Comparison of ENCODE assay signal across 18 cellular contexts in the genomic region with DNA sequence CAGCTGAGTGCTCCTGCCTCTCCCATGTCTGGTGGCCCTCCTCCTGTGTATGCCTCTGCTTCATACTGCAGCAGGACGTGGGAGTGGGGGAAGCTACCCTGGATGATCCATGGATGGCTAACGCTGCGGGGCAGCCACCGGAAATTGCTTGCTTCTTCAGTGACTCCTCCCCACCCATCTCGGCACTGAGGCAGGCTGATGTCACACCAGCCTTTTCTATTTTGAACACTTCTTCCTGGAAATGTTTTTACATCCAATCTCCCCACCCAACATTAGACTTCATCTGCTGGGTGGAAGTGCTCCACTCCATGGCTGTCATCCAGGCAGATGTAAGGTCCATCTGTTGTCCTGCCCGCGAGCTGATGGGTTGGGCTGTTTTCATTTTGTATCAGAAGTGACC. TPM values are rescaled to one million over a fixed set of nuclear protein-coding genes. Genes with fewer than 3 reads are reported as not detected.
DNase-seq lines count a peak whose midpoint lies in the region; ATAC-seq and FAIRE-seq lines count a peak whose summit lies in the region.
"Had no signal": no experiment of that assay in that cellular context is flagged by ENCODE, and none has a peak within 500 bp of the region (broad histone marks: within the 10 kb centered on the region; RNA-seq: fewer than 3 reads in every experiment).

No MANE protein-coding gene starts in this region.

- DNase-seq in GM04504 (ENCODE audit: low read depth): peak; percentile 53
- DNase-seq in dermis blood vessel endothelial cell: peak; percentile 23
- peak; percentile 67 to 81 (median 72) for DNase-seq in right cardiac atrium
- no peak for DNase-seq in cerebellum (ENCODE audit: low spot score)
- DNase-seq in NCI-H146 treated with DMSO at 0.1 percent for 48 hours (lab: John Stamatoyannopoulos, UW; ENCODE audit: unreplicated experiment): no peak
- no peak for DNase-seq in stimulated activated CD4-positive, alpha-beta T cell treated with anti-CD3 and anti-CD28 coated beads, Interleukin-4, amount 100 ng/mL, for 24 hours
- DNase-seq in small intestine: no peak
- DNase-seq: activated CD4-positive, alpha-beta memory T cell treated with anti-CD3 and anti-CD28 coated beads, Interleukin-2, amount 10 ng/mL, durations not matched to agents 7 days and 5 days; CD4-positive, alpha-beta memory T cell; MV-4-11; NK-92 treated with Interleukin-12 subunit alpha and Interleukin-12 subunit beta, amount 100 ng/mL, for 24 hours; stimulated activated CD8-positive, alpha-beta memory T cell treated with anti-CD3 and anti-CD28 coated beads, Interleukin-4, amount 100 ng/mL, for 48 hours; trophoblast cell had no signal

- H3K27ac ChIP-seq in right cardiac atrium (ENCODE audit: low read length): peak overlapping the region; percentile 63
- peak overlapping the region; percentile 18 for H3K27ac ChIP-seq in stomach smooth muscle (ENCODE audit: low read length)
- peak overlapping the region in 1 of 2 donors; percentile 64 for H3K27ac ChIP-seq in small intestine (ENCODE audit: low read depth in 1 of 2, low read length in 1 of 2)

- ATAC-seq in right cardiac atrium: peak; percentile 52 to 80
- ATAC-seq: activated T-helper 17 cell treated with anti-CD3 and anti-CD28 coated beads, Interleukin-2, amount 50 U/mL, for 72 hours had no signal

- H3K9me3 ChIP-seq in right cardiac atrium (ENCODE audit: control insufficient read depth, low read length) (no peaks in the 10 kb centered on the region), stomach smooth muscle (ENCODE audit: control insufficient read depth in 2 of 2, low read length in 2 of 2) (no peaks in the 10 kb centered on the region), small intestine (ENCODE audit: control insufficient read depth, low read depth) (no peaks in the 10 kb centered on the region)

- H3K9ac ChIP-seq in stomach smooth muscle (ENCODE audit: low read length in 2 of 2): no peak overlapping the region

- 22% methylated on average over 7 of the region's 7 CpGs for WGBS in right cardiac atrium
- WGBS in small intestine, 3 donors: 63 to 88% (median 78%) methylated on average over 7 of the region's 7 CpGs

- FAIRE-seq in small intestine (lab: Jason Lieb, UNC): no peak
- FAIRE-seq: TTC549 had no signal

- H3K4me1 ChIP-seq in right cardiac atrium (ENCODE audit: control insufficient read depth, insufficient read depth, low read length): peaks cover 12% of the 10 kb centered on the region
- peaks cover 26% of the 10 kb centered on the region for H3K4me1 ChIP-seq in stomach smooth muscle (ENCODE audit: control insufficient read depth, insufficient read depth, low read length)
- peaks cover 0 to 2% of the 10 kb centered on the region in 2 donors for H3K4me1 ChIP-seq in small intestine (ENCODE audit: control insufficient read depth in 2 of 2, insufficient read depth in 1 of 2, low read depth in 1 of 2, low read length in 1 of 2)

- H3K27me3 ChIP-seq in right cardiac atrium (ENCODE audit: control insufficient read depth, insufficient read depth) (no peaks in the 10 kb centered on the region), stomach smooth muscle (ENCODE audit: control insufficient read depth in 1 of 2, insufficient read depth in 2 of 2, low read length in 2 of 2) (no peaks in the 10 kb centered on the region), small intestine (ENCODE audit: control insufficient read depth in 2 of 2, insufficient read depth in 2 of 2, low read length in 2 of 2) (no peaks in the 10 kb centered on the region)

- H3K4me3 ChIP-seq in right cardiac atrium (ENCODE audit: low read length) (no peak overlapping the region), stomach smooth muscle (ENCODE audit: low read length in 2 of 2) (no peak overlapping the region), small intestine (ENCODE audit: low read depth in 1 of 2, low read length in 2 of 2) (no peak overlapping the region)

- intact Hi-C loops in right cardiac atrium (cut with DNase I): loop anchor here in 3 of 4 donors (5.0 to 10.0 kb wide), 3 partner anchors 171 to 441 kb away; no protein-coding TSS in a partner anchor

- peaks cover 35 to 41% of the 10 kb centered on the region in 2 donors for H3K36me3 ChIP-seq in stomach smooth muscle (ENCODE audit: control insufficient read depth in 2 of 2, insufficient read depth in 2 of 2, low read length in 2 of 2)
- H3K36me3 ChIP-seq in small intestine (ENCODE audit: control insufficient read depth in 2 of 2, insufficient read depth in 2 of 2, low read length in 2 of 2): peaks cover 0 to 2% of the 10 kb centered on the region in 2 donors

RNA-seq across cellular contexts. Expression of a gene that starts 58.9 kb away (rescaled TPM):
- total RNA-seq in dermis blood vessel endothelial cell (not detected in 2 replicates), right cardiac atrium (not detected), cerebellum (0.18 TPM)
- polyA plus RNA-seq in right cardiac atrium (0.05 TPM), small intestine (100 to 1,000 TPM; 178 to 547 (median 269) TPM)
- total RNA-seq: activated CD4-positive, alpha-beta memory T cell treated with anti-CD3 and anti-CD28 coated beads, Interleukin-2, amount 10 ng/mL, durations not matched to agents 7 days and 5 days; activated T-helper 17 cell treated with anti-CD3 and anti-CD28 coated beads, Interleukin-2, amount 50 U/mL, for 72 hours; CD4-positive, alpha-beta memory T cell; dermis microvascular lymphatic vessel endothelial cell; pulmonary artery endothelial cell had no signal
- polyA plus RNA-seq: CD4-positive, alpha-beta memory T cell had no signal

Comparison
In these comparisons a context has a peak if more than half of its experiments do, and no peak if none do; other contexts are left out.
1. DNase-seq: peak in GM04504 (single experiment), dermis blood vessel endothelial cell (single experiment) and right cardiac atrium (3 of 3); none in cerebellum (single experiment), NCI-H146 treated with DMSO at 0.1 percent for 48 hours (single experiment), stimulated activated CD4-positive, alpha-beta T cell treated with anti-CD3 and anti-CD28 coated beads, Interleukin-4, amount 100 ng/mL, for 24 hours (single experiment) and small intestine (single experiment).